1 cellular context compared by ENCODE assay signal in the genomic region with DNA sequence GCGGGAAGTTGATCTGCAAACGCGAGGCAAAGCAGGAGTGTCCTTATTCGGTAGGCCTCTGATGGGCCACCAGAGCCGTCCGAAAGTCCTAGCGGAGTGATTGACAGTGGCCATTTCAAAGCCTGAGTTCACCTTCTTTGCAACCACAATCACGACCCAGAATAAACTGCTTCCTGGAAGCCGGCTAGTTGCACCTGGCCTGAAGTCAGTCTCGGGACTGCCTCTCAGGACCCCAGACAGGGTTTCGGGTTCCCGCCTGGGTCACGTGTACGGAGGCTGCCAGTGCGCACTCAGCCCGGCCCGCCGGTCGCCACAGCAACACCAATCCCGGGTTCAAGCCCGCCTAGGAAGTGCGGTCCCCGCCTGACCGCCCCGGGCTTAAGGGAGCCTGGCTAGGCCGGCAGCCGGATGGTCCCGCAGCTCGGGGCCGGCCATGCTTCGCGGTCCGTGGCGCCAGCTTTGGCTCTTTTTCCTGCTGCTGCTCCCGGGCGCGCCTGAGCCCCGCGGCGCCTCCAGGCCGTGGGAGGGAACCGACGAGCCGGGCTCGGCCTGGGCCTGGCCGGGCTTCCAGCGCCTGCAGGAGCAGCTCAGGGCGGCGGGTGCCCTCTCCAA.
TF ChIP-seq lines count a peak whose summit lies in the region.

A gene with protein sequence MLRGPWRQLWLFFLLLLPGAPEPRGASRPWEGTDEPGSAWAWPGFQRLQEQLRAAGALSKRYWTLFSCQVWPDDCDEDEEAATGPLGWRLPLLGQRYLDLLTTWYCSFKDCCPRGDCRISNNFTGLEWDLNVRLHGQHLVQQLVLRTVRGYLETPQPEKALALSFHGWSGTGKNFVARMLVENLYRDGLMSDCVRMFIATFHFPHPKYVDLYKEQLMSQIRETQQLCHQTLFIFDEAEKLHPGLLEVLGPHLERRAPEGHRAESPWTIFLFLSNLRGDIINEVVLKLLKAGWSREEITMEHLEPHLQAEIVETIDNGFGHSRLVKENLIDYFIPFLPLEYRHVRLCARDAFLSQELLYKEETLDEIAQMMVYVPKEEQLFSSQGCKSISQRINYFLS (plus strand): TSS at position 375 of the 612 bp plus-strand sequence. CDS start 59 bp downstream, at position 434.

TF ChIP-seq in K562, 482 proteins besides CTCF, POLR2A, EP300 and RAD21 (continued from another document and continues in another):
- TF ChIP-seq, protein P1, sequence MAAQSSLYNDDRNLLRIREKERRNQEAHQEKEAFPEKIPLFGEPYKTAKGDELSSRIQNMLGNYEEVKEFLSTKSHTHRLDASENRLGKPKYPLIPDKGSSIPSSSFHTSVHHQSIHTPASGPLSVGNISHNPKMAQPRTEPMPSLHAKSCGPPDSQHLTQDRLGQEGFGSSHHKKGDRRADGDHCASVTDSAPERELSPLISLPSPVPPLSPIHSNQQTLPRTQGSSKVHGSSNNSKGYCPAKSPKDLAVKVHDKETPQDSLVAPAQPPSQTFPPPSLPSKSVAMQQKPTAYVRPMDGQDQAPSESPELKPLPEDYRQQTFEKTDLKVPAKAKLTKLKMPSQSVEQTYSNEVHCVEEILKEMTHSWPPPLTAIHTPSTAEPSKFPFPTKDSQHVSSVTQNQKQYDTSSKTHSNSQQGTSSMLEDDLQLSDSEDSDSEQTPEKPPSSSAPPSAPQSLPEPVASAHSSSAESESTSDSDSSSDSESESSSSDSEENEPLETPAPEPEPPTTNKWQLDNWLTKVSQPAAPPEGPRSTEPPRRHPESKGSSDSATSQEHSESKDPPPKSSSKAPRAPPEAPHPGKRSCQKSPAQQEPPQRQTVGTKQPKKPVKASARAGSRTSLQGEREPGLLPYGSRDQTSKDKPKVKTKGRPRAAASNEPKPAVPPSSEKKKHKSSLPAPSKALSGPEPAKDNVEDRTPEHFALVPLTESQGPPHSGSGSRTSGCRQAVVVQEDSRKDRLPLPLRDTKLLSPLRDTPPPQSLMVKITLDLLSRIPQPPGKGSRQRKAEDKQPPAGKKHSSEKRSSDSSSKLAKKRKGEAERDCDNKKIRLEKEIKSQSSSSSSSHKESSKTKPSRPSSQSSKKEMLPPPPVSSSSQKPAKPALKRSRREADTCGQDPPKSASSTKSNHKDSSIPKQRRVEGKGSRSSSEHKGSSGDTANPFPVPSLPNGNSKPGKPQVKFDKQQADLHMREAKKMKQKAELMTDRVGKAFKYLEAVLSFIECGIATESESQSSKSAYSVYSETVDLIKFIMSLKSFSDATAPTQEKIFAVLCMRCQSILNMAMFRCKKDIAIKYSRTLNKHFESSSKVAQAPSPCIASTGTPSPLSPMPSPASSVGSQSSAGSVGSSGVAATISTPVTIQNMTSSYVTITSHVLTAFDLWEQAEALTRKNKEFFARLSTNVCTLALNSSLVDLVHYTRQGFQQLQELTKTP (IDR thresholded peaks at IDR 0.05; ENCODE audit: low read depth in 1 of 2, partially characterized antibody in 2 of 2): no peak
- TF ChIP-seq ZNF561 (CRISPR knock-in tag; conservative IDR thresholded peaks at IDR 0.05) (no peak), ZNF778 (CRISPR knock-in tag; IDR thresholded peaks at IDR 0.05) (no peak), ESRRB (CRISPR knock-in tag; IDR thresholded peaks at IDR 0.05; ENCODE audit: borderline replicate concordance) (no peak), WHSC1 (IDR thresholded peaks at IDR 0.05; ENCODE audit: low read length) (no peak), SOX6 (IDR thresholded peaks at IDR 0.05) (no peak; the same call in 1 of the 2 replicates), KDM4B (IDR thresholded peaks at IDR 0.05; ENCODE audit: borderline replicate concordance in 2 of 2, low read depth in 1 of 2) (no peak), TRIM28 (IDR thresholded peaks at IDR 0.05) (no peak), DMBX1 (CRISPR knock-in tag; IDR thresholded peaks at IDR 0.05; ENCODE audit: borderline replicate concordance) (no peak), NCOA6 (IDR thresholded peaks at IDR 0.05) (no peak), CBX3 (IDR thresholded peaks at IDR 0.05; ENCODE audit: borderline replicate concordance in 1 of 2, low read length in 2 of 2) (peak in 1 of 2 experiments; percentile 41; a peak in 1 of 3 replicates), MECOM (CRISPR knock-in tag; IDR thresholded peaks at IDR 0.05) (no peak), TEAD1 (CRISPR knock-in tag; IDR thresholded peaks at IDR 0.05) (peak in 1 of 2 experiments; percentile 86; a peak in 2 of 4 replicates), ZKSCAN3 (CRISPR knock-in tag; IDR thresholded peaks at IDR 0.05) (no peak), ZFP30 (CRISPR knock-in tag; IDR thresholded peaks at IDR 0.05; ENCODE audit: borderline replicate concordance) (no peak), SREBF1 (IDR thresholded peaks at IDR 0.05; ENCODE audit: borderline replicate concordance, low read depth, low read length) (no peak), PCBP2 (IDR thresholded peaks at IDR 0.05; ENCODE audit: low read depth, low read length, poor library complexity, severe bottlenecking) (no peak), CBFB (CRISPR knock-in tag; IDR thresholded peaks at IDR 0.05) (no peak), ZC3H11A (IDR thresholded peaks at IDR 0.05; ENCODE audit: low read depth, low read length) (no peak), ZNF217 (CRISPR knock-in tag; IDR thresholded peaks at IDR 0.05) (no peak), ZNF140 (CRISPR knock-in tag; IDR thresholded peaks at IDR 0.05) (no peak), ZC3H8 (IDR thresholded peaks at IDR 0.05) (no peak), SMARCA4 (IDR thresholded peaks at IDR 0.05) (0 out of 2 replicates have a peak, but pooled peaks have one; percentile 38), MED1 (CRISPR knock-in tag; IDR thresholded peaks at IDR 0.05; ENCODE audit: borderline replicate concordance) (no peak), PHF20 (IDR thresholded peaks at IDR 0.05; ENCODE audit: partially characterized antibody) (peak; percentile 78), ZNF766 (CRISPR knock-in tag; conservative IDR thresholded peaks at IDR 0.05) (no peak), EP400 (IDR thresholded peaks at IDR 0.05) (peak; percentile 72), FOXA1 (IDR thresholded peaks at IDR 0.05; ENCODE audit: borderline replicate concordance) (no peak), XRCC4 (IDR thresholded peaks at IDR 0.05; ENCODE audit: extremely low read depth, insufficient read depth, insufficient read length) (no peak), KAT7 (CRISPR knock-in tag; IDR thresholded peaks at IDR 0.05; ENCODE audit: borderline replicate concordance) (peak; percentile 65; the same call in 1 of the 2 replicates), NCOR1 (IDR thresholded peaks at IDR 0.05) (no peak), IRF2 (CRISPR knock-in tag; IDR thresholded peaks at IDR 0.05) (no peak), CEBPG (CRISPR knock-in tag; IDR thresholded peaks at IDR 0.05) (no peak; the same call in 1 of the 2 replicates), CEBPG (tag; conservative IDR thresholded peaks at IDR 0.05 in 1 of 2, IDR thresholded peaks at IDR 0.05 in 1 of 2) (no peak), CCAR2 (IDR thresholded peaks at IDR 0.05; ENCODE audit: low read depth, low read length) (no peak), ZNF384 (IDR thresholded peaks at IDR 0.05; ENCODE audit: low read depth, low read length) (no peak), ZEB2 (IDR thresholded peaks at IDR 0.05) (no peak), PCBP1 (IDR thresholded peaks at IDR 0.05; ENCODE audit: low read depth, low read length, poor library complexity, severe bottlenecking) (peak; percentile 33)
- TF ChIP-seq, protein P2, sequence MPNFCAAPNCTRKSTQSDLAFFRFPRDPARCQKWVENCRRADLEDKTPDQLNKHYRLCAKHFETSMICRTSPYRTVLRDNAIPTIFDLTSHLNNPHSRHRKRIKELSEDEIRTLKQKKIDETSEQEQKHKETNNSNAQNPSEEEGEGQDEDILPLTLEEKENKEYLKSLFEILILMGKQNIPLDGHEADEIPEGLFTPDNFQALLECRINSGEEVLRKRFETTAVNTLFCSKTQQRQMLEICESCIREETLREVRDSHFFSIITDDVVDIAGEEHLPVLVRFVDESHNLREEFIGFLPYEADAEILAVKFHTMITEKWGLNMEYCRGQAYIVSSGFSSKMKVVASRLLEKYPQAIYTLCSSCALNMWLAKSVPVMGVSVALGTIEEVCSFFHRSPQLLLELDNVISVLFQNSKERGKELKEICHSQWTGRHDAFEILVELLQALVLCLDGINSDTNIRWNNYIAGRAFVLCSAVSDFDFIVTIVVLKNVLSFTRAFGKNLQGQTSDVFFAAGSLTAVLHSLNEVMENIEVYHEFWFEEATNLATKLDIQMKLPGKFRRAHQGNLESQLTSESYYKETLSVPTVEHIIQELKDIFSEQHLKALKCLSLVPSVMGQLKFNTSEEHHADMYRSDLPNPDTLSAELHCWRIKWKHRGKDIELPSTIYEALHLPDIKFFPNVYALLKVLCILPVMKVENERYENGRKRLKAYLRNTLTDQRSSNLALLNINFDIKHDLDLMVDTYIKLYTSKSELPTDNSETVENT (CRISPR knock-in tag; IDR thresholded peaks at IDR 0.05): no peak
- TF ChIP-seq, protein P3, sequence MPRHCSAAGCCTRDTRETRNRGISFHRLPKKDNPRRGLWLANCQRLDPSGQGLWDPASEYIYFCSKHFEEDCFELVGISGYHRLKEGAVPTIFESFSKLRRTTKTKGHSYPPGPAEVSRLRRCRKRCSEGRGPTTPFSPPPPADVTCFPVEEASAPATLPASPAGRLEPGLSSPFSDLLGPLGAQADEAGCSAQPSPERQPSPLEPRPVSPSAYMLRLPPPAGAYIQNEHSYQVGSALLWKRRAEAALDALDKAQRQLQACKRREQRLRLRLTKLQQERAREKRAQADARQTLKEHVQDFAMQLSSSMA (CRISPR knock-in tag; IDR thresholded peaks at IDR 0.05): no peak
- TF ChIP-seq, protein P4, sequence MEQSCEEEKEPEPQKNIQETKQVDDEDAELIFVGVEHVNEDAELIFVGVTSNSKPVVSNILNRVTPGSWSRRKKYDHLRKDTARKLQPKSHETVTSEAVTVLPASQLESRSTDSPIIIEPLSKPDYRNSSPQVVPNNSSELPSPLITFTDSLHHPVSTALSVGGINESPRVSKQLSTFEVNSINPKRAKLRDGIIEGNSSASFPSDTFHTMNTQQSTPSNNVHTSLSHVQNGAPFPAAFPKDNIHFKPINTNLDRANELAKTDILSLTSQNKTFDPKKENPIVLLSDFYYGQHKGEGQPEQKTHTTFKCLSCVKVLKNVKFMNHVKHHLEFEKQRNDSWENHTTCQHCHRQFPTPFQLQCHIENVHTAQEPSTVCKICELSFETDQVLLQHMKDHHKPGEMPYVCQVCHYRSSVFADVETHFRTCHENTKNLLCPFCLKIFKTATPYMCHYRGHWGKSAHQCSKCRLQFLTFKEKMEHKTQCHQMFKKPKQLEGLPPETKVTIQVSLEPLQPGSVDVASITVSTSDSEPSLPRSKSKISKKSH (CRISPR knock-in tag; IDR thresholded peaks at IDR 0.05): no peak
- TF ChIP-seq, protein P5, sequence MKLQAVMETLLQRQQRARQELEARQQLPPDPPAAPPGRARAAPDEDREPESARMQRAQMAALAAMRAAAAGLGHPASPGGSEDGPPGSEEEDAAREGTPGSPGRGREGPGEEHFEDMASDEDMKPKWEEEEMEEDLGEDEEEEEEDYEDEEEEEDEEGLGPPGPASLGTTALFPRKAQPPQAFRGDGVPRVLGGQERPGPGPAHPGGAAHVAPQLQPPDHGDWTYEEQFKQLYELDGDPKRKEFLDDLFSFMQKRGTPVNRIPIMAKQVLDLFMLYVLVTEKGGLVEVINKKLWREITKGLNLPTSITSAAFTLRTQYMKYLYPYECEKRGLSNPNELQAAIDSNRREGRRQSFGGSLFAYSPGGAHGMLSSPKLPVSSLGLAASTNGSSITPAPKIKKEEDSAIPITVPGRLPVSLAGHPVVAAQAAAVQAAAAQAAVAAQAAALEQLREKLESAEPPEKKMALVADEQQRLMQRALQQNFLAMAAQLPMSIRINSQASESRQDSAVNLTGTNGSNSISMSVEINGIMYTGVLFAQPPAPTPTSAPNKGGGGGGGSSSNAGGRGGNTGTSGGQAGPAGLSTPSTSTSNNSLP (IDR thresholded peaks at IDR 0.05; ENCODE audit: borderline replicate concordance, low read depth, low read length): no peak
- TF ChIP-seq, protein P6, sequence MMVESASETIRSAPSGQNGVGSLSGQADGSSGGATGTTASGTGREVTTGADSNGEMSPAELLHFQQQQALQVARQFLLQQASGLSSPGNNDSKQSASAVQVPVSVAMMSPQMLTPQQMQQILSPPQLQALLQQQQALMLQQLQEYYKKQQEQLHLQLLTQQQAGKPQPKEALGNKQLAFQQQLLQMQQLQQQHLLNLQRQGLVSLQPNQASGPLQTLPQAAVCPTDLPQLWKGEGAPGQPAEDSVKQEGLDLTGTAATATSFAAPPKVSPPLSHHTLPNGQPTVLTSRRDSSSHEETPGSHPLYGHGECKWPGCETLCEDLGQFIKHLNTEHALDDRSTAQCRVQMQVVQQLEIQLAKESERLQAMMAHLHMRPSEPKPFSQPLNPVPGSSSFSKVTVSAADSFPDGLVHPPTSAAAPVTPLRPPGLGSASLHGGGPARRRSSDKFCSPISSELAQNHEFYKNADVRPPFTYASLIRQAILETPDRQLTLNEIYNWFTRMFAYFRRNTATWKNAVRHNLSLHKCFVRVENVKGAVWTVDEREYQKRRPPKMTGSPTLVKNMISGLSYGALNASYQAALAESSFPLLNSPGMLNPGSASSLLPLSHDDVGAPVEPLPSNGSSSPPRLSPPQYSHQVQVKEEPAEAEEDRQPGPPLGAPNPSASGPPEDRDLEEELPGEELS (CRISPR knock-in tag; IDR thresholded peaks at IDR 0.05; ENCODE audit: borderline replicate concordance): peak; percentile 85; the same call in 1 of the 2 replicates
- TF ChIP-seq, protein P7, sequence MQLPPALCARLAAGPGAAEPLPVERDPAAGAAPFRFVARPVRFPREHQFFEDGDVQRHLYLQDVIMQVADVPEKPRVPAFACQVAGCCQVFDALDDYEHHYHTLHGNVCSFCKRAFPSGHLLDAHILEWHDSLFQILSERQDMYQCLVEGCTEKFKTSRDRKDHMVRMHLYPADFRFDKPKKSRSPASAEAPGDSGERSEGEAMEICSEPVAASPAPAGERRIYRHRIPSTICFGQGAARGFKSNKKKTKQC (CRISPR knock-in tag; IDR thresholded peaks at IDR 0.05): peak; percentile 87
- TF ChIP-seq, protein P8, sequence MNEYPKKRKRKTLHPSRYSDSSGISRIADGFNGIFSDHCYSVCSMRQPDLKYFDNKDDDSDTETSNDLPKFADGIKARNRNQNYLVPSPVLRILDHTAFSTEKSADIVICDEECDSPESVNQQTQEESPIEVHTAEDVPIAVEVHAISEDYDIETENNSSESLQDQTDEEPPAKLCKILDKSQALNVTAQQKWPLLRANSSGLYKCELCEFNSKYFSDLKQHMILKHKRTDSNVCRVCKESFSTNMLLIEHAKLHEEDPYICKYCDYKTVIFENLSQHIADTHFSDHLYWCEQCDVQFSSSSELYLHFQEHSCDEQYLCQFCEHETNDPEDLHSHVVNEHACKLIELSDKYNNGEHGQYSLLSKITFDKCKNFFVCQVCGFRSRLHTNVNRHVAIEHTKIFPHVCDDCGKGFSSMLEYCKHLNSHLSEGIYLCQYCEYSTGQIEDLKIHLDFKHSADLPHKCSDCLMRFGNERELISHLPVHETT (CRISPR knock-in tag; conservative IDR thresholded peaks at IDR 0.05 in 1 of 2, IDR thresholded peaks at IDR 0.05 in 1 of 2): no peak; a peak in 1 of 4 replicates
- TF ChIP-seq, protein P9, sequence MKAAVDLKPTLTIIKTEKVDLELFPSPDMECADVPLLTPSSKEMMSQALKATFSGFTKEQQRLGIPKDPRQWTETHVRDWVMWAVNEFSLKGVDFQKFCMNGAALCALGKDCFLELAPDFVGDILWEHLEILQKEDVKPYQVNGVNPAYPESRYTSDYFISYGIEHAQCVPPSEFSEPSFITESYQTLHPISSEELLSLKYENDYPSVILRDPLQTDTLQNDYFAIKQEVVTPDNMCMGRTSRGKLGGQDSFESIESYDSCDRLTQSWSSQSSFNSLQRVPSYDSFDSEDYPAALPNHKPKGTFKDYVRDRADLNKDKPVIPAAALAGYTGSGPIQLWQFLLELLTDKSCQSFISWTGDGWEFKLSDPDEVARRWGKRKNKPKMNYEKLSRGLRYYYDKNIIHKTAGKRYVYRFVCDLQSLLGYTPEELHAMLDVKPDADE (conservative IDR thresholded peaks at IDR 0.05; ENCODE audit: control insufficient read depth, low read depth, low read length): 0 out of 2 replicates have a peak, but pooled peaks have one; percentile 32
